11 cellular contexts compared by ENCODE assay signal in genomic region chr3:41681479-41681878, GRCh38.
DNase-seq lines count a peak whose midpoint lies in the region; ATAC-seq and TF ChIP-seq lines count a peak whose summit lies in the region.
"Had no signal": no experiment of that assay in that cellular context is flagged by ENCODE, and none has a peak within 500 bp of the region (broad histone marks: within the 10 kb centered on the region; RNA-seq: fewer than 3 reads in every experiment).

No MANE protein-coding gene starts in this region.

- H3K4ac ChIP-seq in mesenchymal stem cell (ENCODE audit: low read depth in 1 of 2, low read length in 2 of 2) = no peak overlapping the region

- no peak overlapping the region for H3K23ac ChIP-seq in mesenchymal stem cell (ENCODE audit: low read length in 2 of 2)

- no peak overlapping the region for H3K14ac ChIP-seq in mesenchymal stem cell (ENCODE audit: low read length in 2 of 2)

- DNase-seq in COR-L47 (lab: John Stamatoyannopoulos, UW) (peak; percentile 8), NCI-H2029 (lab: John Stamatoyannopoulos, UW) (peak; percentile 65), mammary epithelial cell (peak; percentile 87), mesenchymal stem cell (peak; percentile 96), T-cell (no peak), NCI-H2171 (lab: John Stamatoyannopoulos, UW) (no peak)
- no peak for DNase-seq in activated CD4-positive, CD25-positive, alpha-beta regulatory T cell (lab: John Stamatoyannopoulos, UW)
- DNase-seq: activated T-cell treated with anti-CD3 and anti-CD28 coated beads, Interleukin-2, amount 50 U/mL, for 1 hour; NCI-H526; retina had no signal

- no peak overlapping the region for H2BK120ac ChIP-seq in mesenchymal stem cell (ENCODE audit: low read depth, low read length)

- peaks cover 59% of the 10 kb centered on the region for H3K36me3 Mint-ChIP-seq in T-cell

- in situ Hi-C loops in mammary epithelial cell (cut with MboI; ENCODE audit: low sequenced_read_pairs in 2 of 2) = no loop called here

- no peak overlapping the region for H2BK12ac ChIP-seq in mesenchymal stem cell (ENCODE audit: low read length in 2 of 2)

- H3K79me1 ChIP-seq in mesenchymal stem cell (replicated peaks; ENCODE audit: low read length, poor library complexity, severe bottlenecking) = no peaks in the 10 kb centered on the region

- no peak overlapping the region for H3K4me3 ChIP-seq in mammary epithelial cell (replicated peaks in 1 of 3; ENCODE audit: insufficient read depth in 1 of 3, low read depth in 2 of 3, low read length in 3 of 3)
- H3K4me3 ChIP-seq in mesenchymal stem cell (ENCODE audit: insufficient read depth in 1 of 2, low read depth in 1 of 2, low read length in 2 of 2) = no peak overlapping the region

- H3K27ac Mint-ChIP-seq in T-cell = no peak overlapping the region

- dilution Hi-C loops in mammary epithelial cell (cut with HindIII; ENCODE audit: low sequenced_read_pairs) = no loop called here

- no peak overlapping the region for H2BK5ac ChIP-seq in mesenchymal stem cell (ENCODE audit: low read depth, low read length, poor library complexity, severe bottlenecking)

- no peaks in the 10 kb centered on the region for H3K9me3 Mint-ChIP-seq in T-cell

- H2AK5ac ChIP-seq in mesenchymal stem cell (ENCODE audit: low read length, severe bottlenecking) = no peak overlapping the region

- H4K20me1 ChIP-seq in mammary epithelial cell (ENCODE audit: insufficient read depth, low read length) = no peaks in the 10 kb centered on the region

- intact Hi-C loops in mammary epithelial cell (cut with micrococcal nuclease) = no loop called here

- H3K18ac ChIP-seq in mesenchymal stem cell (ENCODE audit: low read depth in 1 of 2, low read length in 2 of 2) = no peak overlapping the region

- H4K91ac ChIP-seq in mesenchymal stem cell (ENCODE audit: low read length) = no peak overlapping the region

- H3K4me2 ChIP-seq in mammary epithelial cell (ENCODE audit: insufficient read depth, low read depth, low read length) (peak overlapping the region; percentile 23), mesenchymal stem cell (ENCODE audit: low read length, poor library complexity, severe bottlenecking) (no peak overlapping the region)

- WGBS in mammary epithelial cell (ENCODE audit: low coverage, missing lambda C conversion rate) = 4% methylated on average over 3 of the region's 3 CpGs
- WGBS in mesenchymal stem cell = 20% methylated on average over 1 of the region's 3 CpGs

- H3K9me3 ChIP-seq in mammary epithelial cell (replicated peaks; ENCODE audit: insufficient read depth, low read length) (no peaks in the 10 kb centered on the region), mesenchymal stem cell (ENCODE audit: control insufficient read depth, low read length) (no peaks in the 10 kb centered on the region)

- H2AFZ ChIP-seq in mammary epithelial cell (ENCODE audit: low read depth, low read length) = no peak overlapping the region
- H2AFZ ChIP-seq in mesenchymal stem cell (ENCODE audit: low read depth, low read length) = no peak overlapping the region

- ATAC-seq in T-cell (replicated peaks in 1 of 4) = no peak
- ATAC-seq in GM19395 (IDR thresholded peaks at IDR 0.05; ENCODE audit: unreplicated experiment) = no peak

- H4K8ac ChIP-seq in mesenchymal stem cell (ENCODE audit: low read length) = no peak overlapping the region

- POLR2A ChIA-PET in T-cell (lab: Charles Lee) = interaction anchor here in 1 of 2 donors (0.6 kb wide), 1 partner anchor 1171 kb away, joined by 3 read pairs; no protein-coding TSS in a partner anchor

- H3K27me3 ChIP-seq in mammary epithelial cell (ENCODE audit: insufficient read depth, low read length) (no peaks in the 10 kb centered on the region), mesenchymal stem cell (ENCODE audit: control insufficient read depth in 1 of 2, insufficient read depth in 1 of 2, low read length in 2 of 2) (no peaks in the 10 kb centered on the region)

- CTCF ChIA-PET in mammary epithelial cell (lab: Charles Lee; ENCODE audit: low non-redundant PET) (no interaction called here), T-cell (lab: Charles Lee) (no interaction called here)

- no peaks in the 10 kb centered on the region for H3K36me3 ChIP-seq in mammary epithelial cell (ENCODE audit: insufficient read depth, low read length)
- no peaks in the 10 kb centered on the region for H3K36me3 ChIP-seq in mesenchymal stem cell (ENCODE audit: control insufficient read depth in 1 of 2, insufficient read depth in 2 of 2, low read depth in 1 of 2, low read length in 2 of 2)

- H3K27ac ChIP-seq in mammary epithelial cell (ENCODE audit: insufficient read depth, low read depth, low read length) = peak overlapping the region; percentile 26
- H3K27ac ChIP-seq in mesenchymal stem cell (ENCODE audit: low read length, poor library complexity, severe bottlenecking) = peak overlapping the region; percentile 51

- H3K4me1 Mint-ChIP-seq in T-cell = no peaks in the 10 kb centered on the region

- H2BK15ac ChIP-seq in mesenchymal stem cell (ENCODE audit: low read depth, poor library complexity, severe bottlenecking) = no peak overlapping the region

- H3K4me1 ChIP-seq in mammary epithelial cell (ENCODE audit: insufficient read depth, low read length) = peaks cover 33% of the 10 kb centered on the region
- peaks cover 14% of the 10 kb centered on the region for H3K4me1 ChIP-seq in mesenchymal stem cell (ENCODE audit: control insufficient read depth, insufficient read depth, low read depth, low read length)

- no peak overlapping the region for H3K4me3 Mint-ChIP-seq in T-cell

- H3K27me3 Mint-ChIP-seq in T-cell = no peaks in the 10 kb centered on the region

- H3K79me2 ChIP-seq in mammary epithelial cell (ENCODE audit: insufficient read depth, low read length) = no peaks in the 10 kb centered on the region

- no peak for TF ChIP-seq CTCF in mammary epithelial cell (conservative IDR thresholded peaks at IDR 0.05 in 1 of 2, IDR thresholded peaks at IDR 0.05 in 1 of 2; ENCODE audit: extremely low read depth in 1 of 2, insufficient read depth in 1 of 2, low read depth in 1 of 2, low read length in 2 of 2)

- BruUV-seq in mammary epithelial cell (replicated peaks; lab: Mats Ljungman, UMichigan) = no TSS peak

- no peak overlapping the region for H3K9ac ChIP-seq in mammary epithelial cell (ENCODE audit: insufficient read depth, low read length)
- H3K9ac ChIP-seq in mesenchymal stem cell (ENCODE audit: low read length) = peak overlapping the region; percentile 58

Comparison
In these comparisons a context has a peak if more than half of its experiments do, and no peak if none do; other contexts are left out.
1. DNase-seq: peak in COR-L47 (single experiment), NCI-H2029 (single experiment), mammary epithelial cell (single experiment) and mesenchymal stem cell (single experiment); none in T-cell (0 of 34), activated CD4-positive, CD25-positive, alpha-beta regulatory T cell (0 of 4) and NCI-H2171 (single experiment).